Comparison of ENCODE assay signal across 7 cellular contexts in genomic region chr9:40992472-40992821, GRCh38.
A peak's percentile ranks its signal among the peaks of the same experiment; 100 is the strongest.
DNase-seq lines count a peak whose midpoint lies in the region; ATAC-seq, FAIRE-seq and TF ChIP-seq lines count a peak whose summit lies in the region.
"Not testable (repeated sequence)": the region's sequence is repeated elsewhere in the genome, so short reads cannot be mapped to it uniquely, and the experiment has no call there.

No MANE protein-coding gene starts in this region.

- H3K9me3 Mint-ChIP-seq in GM23338, result peaks cover 36% of the 10 kb centered on the region

- peak overlapping the region; percentile 92 for H3K27ac ChIP-seq in GM23338 (ENCODE audit: low read depth)
- peak overlapping the region; percentile 84 for H3K27ac ChIP-seq in VCaP
- peak overlapping the region; percentile 90 to 91 for H3K27ac ChIP-seq in kidney (ENCODE audit: low read depth in 2 of 2, low read length in 2 of 2)
- peak overlapping the region; percentile 95 for H3K27ac ChIP-seq in psoas muscle

- peak; percentile 11 for ATAC-seq in GM18508 (IDR thresholded peaks at IDR 0.05; ENCODE audit: insufficient read depth, unreplicated experiment)
- peak; percentile 17; the same call in 2 of the 3 replicates for ATAC-seq in GM23338
- peak; percentile 19 for ATAC-seq in HG03469 (IDR thresholded peaks at IDR 0.05; ENCODE audit: unreplicated experiment)
- ATAC-seq in psoas muscle, result peak; percentile 25 to 39 (median 32)

- H2AFZ ChIP-seq in GM23338, result peak overlapping the region; percentile 100

- not testable (repeated sequence) for H4K20me1 ChIP-seq in GM23338 (replicated peaks; ENCODE audit: insufficient read depth)

- not testable (repeated sequence) for H3K36me3 Mint-ChIP-seq in GM23338 (ENCODE audit: low read depth)

- H3F3A ChIP-seq in GM23338 (replicated peaks; ENCODE audit: low read depth), result not testable (repeated sequence)

- peak overlapping the region; percentile 99 for H3K4me2 ChIP-seq in GM23338

- peaks cover 32% of the 10 kb centered on the region for H3K27me3 ChIP-seq in GM23338 (ENCODE audit: insufficient read depth)
- not testable (repeated sequence) for H3K27me3 ChIP-seq in endocrine pancreas (ENCODE audit: control insufficient read depth, insufficient read depth, low read length); psoas muscle (ENCODE audit: insufficient read depth in 3 of 3, low read length in 2 of 3)

- peak overlapping the region; percentile 97 for H3K27ac Mint-ChIP-seq in GM23338

- not testable (repeated sequence) for H3K79me2 ChIP-seq in GM23338 (replicated peaks; ENCODE audit: insufficient read depth)

- H3K4me3 ChIP-seq in GM23338, result peak overlapping the region; percentile 99
- peak overlapping the region; percentile 74 for H3K4me3 ChIP-seq in endocrine pancreas (ENCODE audit: control insufficient read depth, insufficient read depth, low read length)
- H3K4me3 ChIP-seq in kidney (ENCODE audit: low read length in 2 of 2), result peak overlapping the region; percentile 85 to 98
- H3K4me3 ChIP-seq in psoas muscle, result peak overlapping the region; percentile 88

- peak overlapping the region; percentile 88 for H3K9ac ChIP-seq in endocrine pancreas (ENCODE audit: control insufficient read depth, insufficient read depth, low read length)
- peak overlapping the region; percentile 94 to 96 for H3K9ac ChIP-seq in kidney (ENCODE audit: low read length in 2 of 2)

- H3K4me3 Mint-ChIP-seq in GM23338, result not testable (repeated sequence)

- DNase-seq in GM23338 (ENCODE audit: low spot score), result peak; percentile 45
- DNase-seq in kidney, result peak; percentile 95
- peak; percentile 66 to 85 for DNase-seq in psoas muscle

- H3K27me3 Mint-ChIP-seq in GM23338 (ENCODE audit: insufficient read depth, low read depth, poor library complexity), result not testable (repeated sequence)

- intact Hi-C loops in kidney (cut with DNase I); psoas muscle (cut with DNase I): not testable (repeated sequence)

- not testable (repeated sequence) for FAIRE-seq in kidney (lab: Jason Lieb, UNC)

- 8 to 14% (median 14%) methylated on average over 25 of the region's 25 CpGs for WGBS in psoas muscle, 3 donors

- not testable (repeated sequence) for TF ChIP-seq CTCF in GM23338 (conservative IDR thresholded peaks at IDR 0.05; ENCODE audit: low read depth in 2 of 2); VCaP (conservative IDR thresholded peaks at IDR 0.05); kidney (IDR thresholded peaks at IDR 0.05; ENCODE audit: borderline replicate concordance, extremely low read depth, insufficient read depth); psoas muscle (IDR thresholded peaks at IDR 0.05)

- H3K4me1 ChIP-seq in GM23338 (ENCODE audit: insufficient read depth) (peaks cover 19% of the 10 kb centered on the region; the same call in 1 of the 2 replicates), endocrine pancreas (ENCODE audit: control insufficient read depth, insufficient read depth, low read length) (peaks cover 16% of the 10 kb centered on the region), psoas muscle (peaks cover 17% of the 10 kb centered on the region)
- not testable (repeated sequence) for H3K4me1 ChIP-seq in kidney (ENCODE audit: control insufficient read depth in 1 of 2, insufficient read depth in 1 of 2, low read depth in 1 of 2, low read length in 2 of 2)

- H3K4me1 Mint-ChIP-seq in GM23338, result not testable (repeated sequence)

- H3K36me3 ChIP-seq in GM23338 (ENCODE audit: insufficient read depth); endocrine pancreas (ENCODE audit: control insufficient read depth, insufficient read depth, low read length); kidney (ENCODE audit: control insufficient read depth in 1 of 2, insufficient read depth in 2 of 2, low read length in 2 of 2): not testable (repeated sequence)
- peaks cover 0 to 20% of the 10 kb centered on the region in 2 donors for H3K36me3 ChIP-seq in psoas muscle (ENCODE audit: insufficient read depth in 1 of 2, low read depth in 1 of 2)

- H3K9me3 ChIP-seq in endocrine pancreas (ENCODE audit: control insufficient read depth, low read length); kidney (ENCODE audit: control insufficient read depth in 1 of 2, low read length in 2 of 2); psoas muscle: not testable (repeated sequence)

- not testable (repeated sequence) for H3K9me2 ChIP-seq in GM23338 (ENCODE audit: insufficient read depth)

Comparison
In these comparisons a context has a peak if more than half of its experiments do, and no peak if none do; other contexts are left out.
1. Peak in every context shown above with its lines: DNase-seq, ATAC-seq, H3K4me3 ChIP-seq and H3K27ac ChIP-seq.
2. DNase-seq: peak in every context shown above with its lines; median percentile 95 in kidney; 76 in psoas muscle; 45 in GM23338.